In the genomic region with DNA sequence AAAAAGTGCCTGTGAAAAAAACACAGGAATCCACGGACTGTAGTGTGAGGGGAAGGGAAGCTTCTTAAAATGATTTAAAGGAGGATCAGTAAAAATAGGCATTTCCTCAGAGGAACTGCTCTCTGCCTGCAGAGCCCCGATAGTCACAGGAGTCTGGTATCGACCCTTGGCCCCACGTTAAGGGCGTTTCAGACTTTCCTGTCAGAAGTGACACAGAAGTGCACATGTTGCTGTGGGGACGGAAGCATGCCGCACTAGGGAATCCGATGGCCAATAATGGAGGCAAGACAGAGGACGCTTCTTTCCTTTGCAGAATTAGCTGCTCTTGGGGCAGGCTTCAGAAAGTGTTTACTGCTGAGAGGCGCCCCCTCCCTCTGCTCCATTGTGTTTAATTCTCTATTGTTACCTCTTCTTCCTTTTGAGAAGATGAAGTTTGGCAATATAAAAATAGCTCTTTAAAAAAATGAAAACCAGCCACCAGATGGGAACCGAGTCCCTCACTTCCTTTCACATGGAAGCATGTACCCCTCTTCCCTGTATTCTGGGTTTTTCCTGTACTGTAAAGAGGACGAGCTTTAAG, we compare ENCODE assay signal across 10 cellular contexts.
DNase-seq lines count a peak whose midpoint lies in the region; ATAC-seq and TF ChIP-seq lines count a peak whose summit lies in the region.
"Had no signal": no experiment of that assay in that cellular context is flagged by ENCODE, and none has a peak within 500 bp of the region (broad histone marks: within the 10 kb centered on the region; RNA-seq: fewer than 3 reads in every experiment).

No MANE protein-coding gene starts in this region.

- DNase-seq in activated CD4-positive, alpha-beta T cell treated with anti-CD3 and anti-CD28 coated beads, Interleukin-2, amount 10 ng/mL, durations not matched to agents 7 days and 5 days, result no peak
- DNase-seq in activated CD4-positive, alpha-beta T cell treated with anti-CD3 and anti-CD28 coated beads, Interleukin-2, amount 50 U/mL, for 1 hour, result no peak
- DNase-seq in activated CD8-positive, alpha-beta T cell treated with anti-CD3 and anti-CD28 coated beads for 36 hours, result peak; percentile 52
- DNase-seq in left lung (no peak), SKM-1 (lab: John Stamatoyannopoulos, UW; ENCODE audit: unreplicated experiment) (no peak)
- DNase-seq in effector memory CD4-positive, alpha-beta T cell, result no peak
- no peak for DNase-seq in stimulated activated naive CD4-positive, alpha-beta T cell treated with Interleukin-2 at 50 U/mL for 16 hours (lab: John Stamatoyannopoulos, UW)
- DNase-seq: NCI-H1105 had no signal

- no peak for TF ChIP-seq CTCF in activated CD8-positive, alpha-beta T cell treated with anti-CD3 and anti-CD28 coated beads for 36 hours (IDR thresholded peaks at IDR 0.05)
- TF ChIP-seq CTCF in left lung (IDR thresholded peaks at IDR 0.05), result no peak

- H3K27me3 ChIP-seq in left lung, result no peaks in the 10 kb centered on the region
- H3K27me3 ChIP-seq in effector memory CD4-positive, alpha-beta T cell (replicated peaks; ENCODE audit: control insufficient read depth, insufficient read depth, low read length, poor library complexity, severe bottlenecking), result no peaks in the 10 kb centered on the region

- peaks cover 0 to 5% of the 10 kb centered on the region in 2 donors for H3K36me3 ChIP-seq in left lung
- no peaks in the 10 kb centered on the region for H3K36me3 ChIP-seq in effector memory CD4-positive, alpha-beta T cell (ENCODE audit: control insufficient read depth, insufficient read depth, low read length)

- H3K9me3 Mint-ChIP-seq in activated CD4-positive, alpha-beta T cell treated with anti-CD3 and anti-CD28 coated beads, Interleukin-2, amount 10 ng/mL, durations not matched to agents 7 days and 5 days, result no peaks in the 10 kb centered on the region
- no peaks in the 10 kb centered on the region for H3K9me3 Mint-ChIP-seq in activated CD8-positive, alpha-beta T cell treated with anti-CD3 and anti-CD28 coated beads for 36 hours
- H3K9me3 Mint-ChIP-seq in stimulated activated naive CD8-positive, alpha-beta T cell treated with anti-CD3 and anti-CD28 coated beads, Interleukin-15, Interleukin-2, amounts not matched to agents 100 ng/mL and 50 ng/mL, for 24 hours, result no peaks in the 10 kb centered on the region

- ATAC-seq in activated CD8-positive, alpha-beta T cell treated with anti-CD3 and anti-CD28 coated beads for 36 hours, result peak; percentile 34
- no peak for ATAC-seq in left lung

- H3K36me3 Mint-ChIP-seq in activated CD4-positive, alpha-beta T cell treated with anti-CD3 and anti-CD28 coated beads, Interleukin-2, amount 10 ng/mL, durations not matched to agents 7 days and 5 days (ENCODE audit: low read depth), result peaks cover 49% of the 10 kb centered on the region
- peaks cover 23% of the 10 kb centered on the region for H3K36me3 Mint-ChIP-seq in activated CD8-positive, alpha-beta T cell treated with anti-CD3 and anti-CD28 coated beads for 36 hours (ENCODE audit: low read depth)
- H3K36me3 Mint-ChIP-seq in stimulated activated naive CD8-positive, alpha-beta T cell treated with anti-CD3 and anti-CD28 coated beads, Interleukin-15, Interleukin-2, amounts not matched to agents 100 ng/mL and 50 ng/mL, for 24 hours (ENCODE audit: low read depth), result peaks cover 24% of the 10 kb centered on the region

- POLR2A ChIA-PET in activated CD4-positive, alpha-beta T cell treated with anti-CD3 and anti-CD28 coated beads, Interleukin-2, amount 10 ng/mL, durations not matched to agents 7 days and 5 days (lab: Charles Lee), result no interaction called here
- POLR2A ChIA-PET in activated CD8-positive, alpha-beta T cell treated with anti-CD3 and anti-CD28 coated beads for 36 hours (lab: Charles Lee), result interaction anchor here (1.0 to 6.2 kb wide), 9 partner anchors 10 to 51 kb away, joined by 3 to 44 read pairs (median 4); no protein-coding TSS in a partner anchor

- peaks cover 88% of the 10 kb centered on the region for H3K4me1 Mint-ChIP-seq in activated CD4-positive, alpha-beta T cell treated with anti-CD3 and anti-CD28 coated beads, Interleukin-2, amount 10 ng/mL, durations not matched to agents 7 days and 5 days
- H3K4me1 Mint-ChIP-seq in activated CD8-positive, alpha-beta T cell treated with anti-CD3 and anti-CD28 coated beads for 36 hours (ENCODE audit: low read depth), result peaks cover 90% of the 10 kb centered on the region
- H3K4me1 Mint-ChIP-seq in stimulated activated naive CD8-positive, alpha-beta T cell treated with anti-CD3 and anti-CD28 coated beads, Interleukin-15, Interleukin-2, amounts not matched to agents 100 ng/mL and 50 ng/mL, for 24 hours (ENCODE audit: low read depth), result peaks cover 93% of the 10 kb centered on the region

- no peaks in the 10 kb centered on the region for H3K9me3 ChIP-seq in left lung
- no peaks in the 10 kb centered on the region for H3K9me3 ChIP-seq in effector memory CD4-positive, alpha-beta T cell (ENCODE audit: control insufficient read depth, low read length)

- peak overlapping the region; percentile 30 for H3K4me3 Mint-ChIP-seq in activated CD4-positive, alpha-beta T cell treated with anti-CD3 and anti-CD28 coated beads, Interleukin-2, amount 10 ng/mL, durations not matched to agents 7 days and 5 days
- peak overlapping the region; percentile 42 for H3K4me3 Mint-ChIP-seq in activated CD8-positive, alpha-beta T cell treated with anti-CD3 and anti-CD28 coated beads for 36 hours
- peak overlapping the region; percentile 71 for H3K4me3 Mint-ChIP-seq in stimulated activated naive CD8-positive, alpha-beta T cell treated with anti-CD3 and anti-CD28 coated beads, Interleukin-15, Interleukin-2, amounts not matched to agents 100 ng/mL and 50 ng/mL, for 24 hours

- H3K4me3 ChIP-seq in left lung, result no peak overlapping the region
- H3K4me3 ChIP-seq in effector memory CD4-positive, alpha-beta T cell (ENCODE audit: insufficient read depth, low read depth, low read length, poor library complexity, severe bottlenecking), result no peak overlapping the region
- H3K4me3 ChIP-seq: SK-N-MC had no signal

- peak overlapping the region; percentile 52 to 78 for H3K27ac ChIP-seq in left lung
- no peak overlapping the region for H3K27ac ChIP-seq in effector memory CD4-positive, alpha-beta T cell (ENCODE audit: insufficient read depth, low read length, poor library complexity, severe bottlenecking)
- H3K27ac ChIP-seq: SK-N-MC had no signal

- H3K27me3 Mint-ChIP-seq in activated CD4-positive, alpha-beta T cell treated with anti-CD3 and anti-CD28 coated beads, Interleukin-2, amount 10 ng/mL, durations not matched to agents 7 days and 5 days, result no peaks in the 10 kb centered on the region
- H3K27me3 Mint-ChIP-seq in activated CD8-positive, alpha-beta T cell treated with anti-CD3 and anti-CD28 coated beads for 36 hours, result no peaks in the 10 kb centered on the region
- H3K27me3 Mint-ChIP-seq in stimulated activated naive CD8-positive, alpha-beta T cell treated with anti-CD3 and anti-CD28 coated beads, Interleukin-15, Interleukin-2, amounts not matched to agents 100 ng/mL and 50 ng/mL, for 24 hours, result no peaks in the 10 kb centered on the region

- peaks cover 22 to 91% of the 10 kb centered on the region in 2 donors for H3K4me1 ChIP-seq in left lung
- H3K4me1 ChIP-seq in effector memory CD4-positive, alpha-beta T cell (ENCODE audit: control insufficient read depth, insufficient read depth, low read length, poor library complexity, severe bottlenecking), result peaks cover 42% of the 10 kb centered on the region

- intact Hi-C loops in activated CD8-positive, alpha-beta T cell treated with anti-CD3 and anti-CD28 coated beads for 36 hours (cut with micrococcal nuclease), result loop anchor here (5.0 kb wide), 1 partner anchor 33 kb away; no protein-coding TSS in a partner anchor
- intact Hi-C loops in left lung (cut with DNase I), result no loop called here

- peak overlapping the region; percentile 76 for H3K27ac Mint-ChIP-seq in activated CD4-positive, alpha-beta T cell treated with anti-CD3 and anti-CD28 coated beads, Interleukin-2, amount 10 ng/mL, durations not matched to agents 7 days and 5 days
- H3K27ac Mint-ChIP-seq in activated CD8-positive, alpha-beta T cell treated with anti-CD3 and anti-CD28 coated beads for 36 hours, result peak overlapping the region; percentile 87
- peak overlapping the region; percentile 87 for H3K27ac Mint-ChIP-seq in stimulated activated naive CD8-positive, alpha-beta T cell treated with anti-CD3 and anti-CD28 coated beads, Interleukin-15, Interleukin-2, amounts not matched to agents 100 ng/mL and 50 ng/mL, for 24 hours

- CTCF ChIA-PET in activated CD4-positive, alpha-beta T cell treated with anti-CD3 and anti-CD28 coated beads, Interleukin-2, amount 10 ng/mL, durations not matched to agents 7 days and 5 days (lab: Charles Lee), result interaction anchor here (1.0 to 2.0 kb wide), 4 partner anchors 16 to 100 kb away, joined by 3 to 6 read pairs (median 4); no protein-coding TSS in a partner anchor
- CTCF ChIA-PET in activated CD8-positive, alpha-beta T cell treated with anti-CD3 and anti-CD28 coated beads for 36 hours (lab: Charles Lee), result interaction anchor here (0.7 to 4.9 kb wide), 13 partner anchors 9 to 498 kb away, joined by 3 to 27 read pairs (median 3); no protein-coding TSS in a partner anchor
